8 cellular contexts compared by ENCODE assay signal in genomic region chr1:32650157-32650751, GRCh38. TPM values are rescaled to one million over a fixed set of nuclear protein-coding genes. Genes with fewer than 3 reads are reported as not detected.
A peak's percentile ranks its signal among the peaks of the same experiment; 100 is the strongest.
DNase-seq lines count a peak whose midpoint lies in the region; ATAC-seq and TF ChIP-seq lines count a peak whose summit lies in the region.

Gene ZBTB8OS, minus strand, starts transcription at chr1:32650550. Its CDS starts 21 bp downstream, at chr1:32650529.

- peak within 1 kb of the TSS; percentile 93 for H3K4me2 ChIP-seq in BLaER1

- peaks cover 53% of the 10 kb centered on the region for H3K4me1 ChIP-seq in BLaER1
- H3K4me1 ChIP-seq in liver (ENCODE audit: control insufficient read depth in 4 of 4, insufficient read depth in 4 of 4, low read length in 3 of 4) = peaks cover 4 to 25% (median 18%) of the 10 kb centered on the region in 4 donors

- H3K36me3 ChIP-seq in BLaER1 (peaks cover 44% of the 10 kb centered on the region), liver (ENCODE audit: control insufficient read depth in 4 of 4, insufficient read depth in 3 of 4, low read depth in 1 of 4, low read length in 3 of 4) (peaks cover 4 to 8% (median 4%) of the 10 kb centered on the region in 4 donors)

- H3K27ac ChIP-seq in BLaER1 = peak within 1 kb of the TSS; percentile 99
- peak within 1 kb of the TSS; percentile 98 to 100 (median 100) for H3K27ac ChIP-seq in dorsolateral prefrontal cortex
- H3K27ac ChIP-seq in liver (ENCODE audit: low read depth in 1 of 2, low read length in 2 of 2) = peak within 1 kb of the TSS; percentile 99 to 100

- DNase-seq in NCI-H774 (lab: John Stamatoyannopoulos, UW) (peak; percentile 97), dorsolateral prefrontal cortex (peak; percentile 80 to 94 (median 92))
- DNase-seq in activated CD4-positive, alpha-beta T cell treated with anti-CD3 and anti-CD28 coated beads, Interleukin-2, amount 50 U/mL, for 4 hours = peak; percentile 81
- DNase-seq in stimulated activated CD4-positive, alpha-beta T cell treated with anti-CD3 and anti-CD28 coated beads, Interleukin-4, amount 100 ng/mL, for 24 hours = peak; percentile 90

- peak in 5 of 56 donors; percentile 1 to 33 (median 6) for TF ChIP-seq CTCF in dorsolateral prefrontal cortex (IDR thresholded peaks at IDR 0.05 in 54 of 56, conservative IDR thresholded peaks at IDR 0.05 in 2 of 56; ENCODE audit: low read depth in 1 of 56, partially characterized antibody in 56 of 56)
- no peak for TF ChIP-seq CTCF in liver (IDR thresholded peaks at IDR 0.05; ENCODE audit: low read depth, low read length, missing input control)

- no peaks in the 10 kb centered on the region for H3K27me3 ChIP-seq in BLaER1
- no peaks in the 10 kb centered on the region for H3K27me3 ChIP-seq in dorsolateral prefrontal cortex
- H3K27me3 ChIP-seq in liver (ENCODE audit: control insufficient read depth in 4 of 4, insufficient read depth in 4 of 4, low read length in 3 of 4) = no peaks in the 10 kb centered on the region

- H3K9ac ChIP-seq in BLaER1 (peak within 1 kb of the TSS; percentile 99), liver (ENCODE audit: low read depth in 1 of 2, low read length in 2 of 2) (peak within 1 kb of the TSS; percentile 94 to 95)

- ATAC-seq in GM19328 (IDR thresholded peaks at IDR 0.05; ENCODE audit: unreplicated experiment) (peak; percentile 49), HG03565 (IDR thresholded peaks at IDR 0.05; ENCODE audit: unreplicated experiment) (peak; percentile 51)

- peaks cover 31% of the 10 kb centered on the region for H4K20me1 ChIP-seq in BLaER1

- WGBS in liver = under 1% methylated on average over 24 of the region's 24 CpGs

- H3K9me3 ChIP-seq in BLaER1 (no peaks in the 10 kb centered on the region), liver (ENCODE audit: control insufficient read depth in 4 of 4, low read length in 3 of 4) (no peaks in the 10 kb centered on the region)

- intact Hi-C loops in dorsolateral prefrontal cortex (cut with DNase I) = loop anchor here in 1 of 2 donors (5.0 kb wide), 2 partner anchors 108 to 248 kb away; no protein-coding TSS in a partner anchor

- H3K4me3 ChIP-seq in BLaER1 = peak within 1 kb of the TSS; percentile 83
- peak within 1 kb of the TSS; percentile 69 to 99 (median 90) for H3K4me3 ChIP-seq in dorsolateral prefrontal cortex
- H3K4me3 ChIP-seq in liver (ENCODE audit: low read depth in 1 of 3, low read length in 3 of 3) = peak within 1 kb of the TSS; percentile 84 to 100 (median 84)

- TF ChIP-seq RAD21 in liver (IDR thresholded peaks at IDR 0.05) = no peak

TF ChIP-seq in liver, 16 proteins besides CTCF, POLR2A, EP300 and RAD21:
- TF ChIP-seq ZBTB33 (IDR thresholded peaks at IDR 0.05) = no peak
- TF ChIP-seq MAX (IDR thresholded peaks at IDR 0.05) = peak; percentile 87
- TF ChIP-seq NR2F2 (IDR thresholded peaks at IDR 0.05) = no peak
- TF ChIP-seq HNF4A (conservative IDR thresholded peaks at IDR 0.05) = peak; percentile 79 to 88
- peak; percentile 73 for TF ChIP-seq HNF4G (IDR thresholded peaks at IDR 0.05)
- peak; percentile 95 to 97 for TF ChIP-seq GABPA (IDR thresholded peaks at IDR 0.05 in 1 of 2, conservative IDR thresholded peaks at IDR 0.05 in 1 of 2)
- peak in 1 of 2 donors; percentile 34 for TF ChIP-seq JUND (IDR thresholded peaks at IDR 0.05)
- TF ChIP-seq FOXA1 (IDR thresholded peaks at IDR 0.05) = no peak
- no peak for TF ChIP-seq ATF3 (IDR thresholded peaks at IDR 0.05)
- no peak for TF ChIP-seq YY1 (IDR thresholded peaks at IDR 0.05)
- peak; percentile 19 for TF ChIP-seq REST (IDR thresholded peaks at IDR 0.05)
- peak in 1 of 2 donors; percentile 23 for TF ChIP-seq RXRA (IDR thresholded peaks at IDR 0.05)
- no peak for TF ChIP-seq FOXA2 (IDR thresholded peaks at IDR 0.05)
- peak; percentile 68 for TF ChIP-seq TAF1 (conservative IDR thresholded peaks at IDR 0.05)
- TF ChIP-seq EGR1 (IDR thresholded peaks at IDR 0.05; ENCODE audit: low read depth in 2 of 2) = peak; percentile 42 to 57
- TF ChIP-seq SP1 (IDR thresholded peaks at IDR 0.05) = peak; percentile 62

RNA-seq across cellular contexts. Expression of gene ZBTB8OS, which starts in this region (rescaled TPM):
- 10 to 100 TPM; 31.6 to 70.6 (median 46.7) TPM for total RNA-seq in dorsolateral prefrontal cortex
- total RNA-seq in liver = 10 to 100 TPM; 12.3 to 17.2 TPM
- polyA plus RNA-seq in liver = 10 to 100 TPM; 16.1 to 33.8 TPM

Comparison
In these comparisons a context has a peak if more than half of its experiments do, and no peak if none do; other contexts are left out.
1. Peak in every context shown above with its lines: DNase-seq, ATAC-seq, H3K4me3 ChIP-seq and H3K27ac ChIP-seq.